ENCODE assay signal across 14 cellular contexts in the genomic region with DNA sequence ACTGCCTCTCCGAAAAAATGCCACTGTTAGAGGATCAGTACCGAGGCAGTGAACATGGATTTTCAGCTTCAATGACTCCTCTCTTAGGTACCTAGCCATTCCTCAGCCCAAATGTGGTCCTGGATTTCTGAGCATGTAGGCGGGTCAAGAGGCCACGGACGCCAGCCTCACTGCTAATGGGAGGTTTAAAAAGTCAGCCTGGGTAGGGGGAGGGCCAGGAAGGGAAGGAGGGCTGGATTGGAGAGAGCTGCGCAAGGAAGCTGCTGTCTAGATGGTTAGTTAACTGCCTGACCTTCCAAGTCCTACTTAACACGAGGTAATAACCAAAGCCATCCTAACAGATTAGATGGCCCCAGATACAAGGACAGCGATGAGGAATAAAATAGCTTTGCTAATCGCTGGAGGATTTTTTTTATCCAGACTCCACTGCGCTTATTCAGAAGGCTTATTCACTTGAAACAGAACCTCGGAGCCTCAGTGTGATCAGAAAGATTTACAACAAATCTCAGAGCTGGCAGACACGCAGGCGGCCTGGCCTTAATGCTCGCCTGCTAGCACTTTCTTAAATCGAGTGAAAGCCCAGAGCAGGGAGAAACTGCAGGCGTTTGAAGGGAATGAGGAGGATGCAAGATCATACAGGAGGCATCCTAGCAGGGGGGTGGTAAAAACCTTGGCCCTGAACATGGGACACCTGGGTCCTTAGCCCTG. TPM values are rescaled to one million over a fixed set of nuclear protein-coding genes. Genes with fewer than 3 reads are reported as not detected.
DNase-seq lines count a peak whose midpoint lies in the region; ATAC-seq and TF ChIP-seq lines count a peak whose summit lies in the region.
"Had no signal": no experiment of that assay in that cellular context is flagged by ENCODE, and none has a peak within 500 bp of the region (broad histone marks: within the 10 kb centered on the region; RNA-seq: fewer than 3 reads in every experiment).

No MANE protein-coding gene starts in this region.

- H3K27me3 ChIP-seq in muscle layer of colon (ENCODE audit: control insufficient read depth in 1 of 2, insufficient read depth in 2 of 2, low read length in 2 of 2) (no peaks in the 10 kb centered on the region), subcutaneous abdominal adipose tissue (ENCODE audit: control insufficient read depth in 5 of 5, insufficient read depth in 4 of 5, low read length in 5 of 5) (no peaks in the 10 kb centered on the region)
- H3K27me3 ChIP-seq: pancreas had no signal

- H3K4me3 ChIP-seq in muscle layer of colon (ENCODE audit: low read depth in 1 of 2, low read length in 2 of 2) (no peak overlapping the region), subcutaneous abdominal adipose tissue (ENCODE audit: low read depth in 1 of 5, low read length in 5 of 5) (no peak overlapping the region)
- H3K4me3 ChIP-seq: pancreas, thoracic aorta had no signal

- peaks cover 40% of the 10 kb centered on the region for H3K36me3 Mint-ChIP-seq in WTC11

- DNase-seq in ELF-1 (ENCODE audit: low read depth, low spot score): peak; percentile 36
- no peak for DNase-seq in WTC11 (ENCODE audit: low spot score)
- DNase-seq in inferior parietal cortex (ENCODE audit: extremely low spot score): no peak
- no peak for DNase-seq in DMS79 treated with DMSO at 0.1 percent for 48 hours (lab: John Stamatoyannopoulos, UW)
- DNase-seq in GM20000 (ENCODE audit: low spot score): no peak
- DNase-seq: activated naive CD4-positive, alpha-beta T cell treated with anti-CD3 and anti-CD28 coated beads, Interleukin-2, amount 50 U/mL, for 16 hours; activated T-cell treated with anti-CD3 and anti-CD28 coated beads for 4 hours; GOT3; NCI-H446 treated with DMSO at 0.1 percent for 48 hours had no signal

- TF ChIP-seq CTCF in WTC11 (IDR thresholded peaks at IDR 0.05): no peak
- TF ChIP-seq CTCF in GM20000 (IDR thresholded peaks at IDR 0.05; ENCODE audit: extremely low read depth, missing control alignments): no peak

- no peaks in the 10 kb centered on the region for H3K27me3 Mint-ChIP-seq in WTC11 (ENCODE audit: low read depth)

- POLR2A ChIA-PET in WTC11 (lab: Charles Lee): interaction anchor here (3.4 kb wide), 1 partner anchor 35 kb away, joined by 9 read pairs; no protein-coding TSS in a partner anchor

- H3K27ac ChIP-seq in muscle layer of colon (ENCODE audit: low read depth, low read length) (peak overlapping the region; percentile 88), subcutaneous abdominal adipose tissue (ENCODE audit: low read depth, low read length) (peak overlapping the region; percentile 54)
- H3K27ac ChIP-seq: thoracic aorta had no signal

- CTCF ChIA-PET in WTC11 (lab: Charles Lee): interaction anchor here (0.8 to 0.9 kb wide), 2 partner anchors 9 to 33 kb away, joined by 3 read pairs; no protein-coding TSS in a partner anchor

- H3K4me1 ChIP-seq in muscle layer of colon (ENCODE audit: insufficient read depth, low read length) (peaks cover 56% of the 10 kb centered on the region), subcutaneous abdominal adipose tissue (ENCODE audit: control insufficient read depth in 5 of 5, insufficient read depth in 5 of 5, low read length in 5 of 5) (peaks cover 0 to 71% (median 55%) of the 10 kb centered on the region in 5 donors)

- H3K4me1 Mint-ChIP-seq in WTC11: peaks cover 11% of the 10 kb centered on the region

- 0 out of 2 replicates have a peak overlapping the region, but pooled peaks have one; percentile 57 for H3K27ac Mint-ChIP-seq in WTC11

- H3K9ac ChIP-seq in muscle layer of colon (ENCODE audit: low read length): peak overlapping the region; percentile 55
- peak overlapping the region in 2 of 5 donors; percentile 15 to 39 for H3K9ac ChIP-seq in subcutaneous abdominal adipose tissue (ENCODE audit: low read length in 5 of 5)

- H3K36me3 ChIP-seq in muscle layer of colon (ENCODE audit: insufficient read depth, low read length) (peaks cover 63% of the 10 kb centered on the region), subcutaneous abdominal adipose tissue (ENCODE audit: control insufficient read depth in 5 of 5, insufficient read depth in 5 of 5, low read length in 5 of 5) (peaks cover 2 to 89% (median 71%) of the 10 kb centered on the region in 5 donors)

- ATAC-seq in WTC11 (no peak), HG02884 (IDR thresholded peaks at IDR 0.05; ENCODE audit: unreplicated experiment) (no peak)

- no peaks in the 10 kb centered on the region for H3K9me3 Mint-ChIP-seq in WTC11

- no peak overlapping the region for H3K4me3 Mint-ChIP-seq in WTC11

- no peaks in the 10 kb centered on the region for H3K9me3 ChIP-seq in muscle layer of colon (ENCODE audit: low read length)
- H3K9me3 ChIP-seq in subcutaneous abdominal adipose tissue (ENCODE audit: control insufficient read depth in 5 of 5, low read length in 5 of 5): no peaks in the 10 kb centered on the region
- H3K9me3 ChIP-seq: pancreas, thoracic aorta had no signal

TF ChIP-seq in WTC11, 78 proteins besides CTCF, POLR2A, EP300 and RAD21 (continues in another document):
- no peak for TF ChIP-seq KAT7 (CRISPR knock-in tag; IDR thresholded peaks at IDR 0.05; ENCODE audit: borderline replicate concordance)
- TF ChIP-seq, protein P1, sequence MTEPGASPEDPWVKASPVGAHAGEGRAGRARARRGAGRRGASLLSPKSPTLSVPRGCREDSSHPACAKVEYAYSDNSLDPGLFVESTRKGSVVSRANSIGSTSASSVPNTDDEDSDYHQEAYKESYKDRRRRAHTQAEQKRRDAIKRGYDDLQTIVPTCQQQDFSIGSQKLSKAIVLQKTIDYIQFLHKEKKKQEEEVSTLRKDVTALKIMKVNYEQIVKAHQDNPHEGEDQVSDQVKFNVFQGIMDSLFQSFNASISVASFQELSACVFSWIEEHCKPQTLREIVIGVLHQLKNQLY (CRISPR knock-in tag; IDR thresholded peaks at IDR 0.05): no peak
- no peak for TF ChIP-seq MXD4 (CRISPR knock-in tag; IDR thresholded peaks at IDR 0.05; ENCODE audit: borderline replicate concordance)
- TF ChIP-seq FOXK1 (CRISPR knock-in tag; IDR thresholded peaks at IDR 0.05): no peak
- TF ChIP-seq, protein P2, sequence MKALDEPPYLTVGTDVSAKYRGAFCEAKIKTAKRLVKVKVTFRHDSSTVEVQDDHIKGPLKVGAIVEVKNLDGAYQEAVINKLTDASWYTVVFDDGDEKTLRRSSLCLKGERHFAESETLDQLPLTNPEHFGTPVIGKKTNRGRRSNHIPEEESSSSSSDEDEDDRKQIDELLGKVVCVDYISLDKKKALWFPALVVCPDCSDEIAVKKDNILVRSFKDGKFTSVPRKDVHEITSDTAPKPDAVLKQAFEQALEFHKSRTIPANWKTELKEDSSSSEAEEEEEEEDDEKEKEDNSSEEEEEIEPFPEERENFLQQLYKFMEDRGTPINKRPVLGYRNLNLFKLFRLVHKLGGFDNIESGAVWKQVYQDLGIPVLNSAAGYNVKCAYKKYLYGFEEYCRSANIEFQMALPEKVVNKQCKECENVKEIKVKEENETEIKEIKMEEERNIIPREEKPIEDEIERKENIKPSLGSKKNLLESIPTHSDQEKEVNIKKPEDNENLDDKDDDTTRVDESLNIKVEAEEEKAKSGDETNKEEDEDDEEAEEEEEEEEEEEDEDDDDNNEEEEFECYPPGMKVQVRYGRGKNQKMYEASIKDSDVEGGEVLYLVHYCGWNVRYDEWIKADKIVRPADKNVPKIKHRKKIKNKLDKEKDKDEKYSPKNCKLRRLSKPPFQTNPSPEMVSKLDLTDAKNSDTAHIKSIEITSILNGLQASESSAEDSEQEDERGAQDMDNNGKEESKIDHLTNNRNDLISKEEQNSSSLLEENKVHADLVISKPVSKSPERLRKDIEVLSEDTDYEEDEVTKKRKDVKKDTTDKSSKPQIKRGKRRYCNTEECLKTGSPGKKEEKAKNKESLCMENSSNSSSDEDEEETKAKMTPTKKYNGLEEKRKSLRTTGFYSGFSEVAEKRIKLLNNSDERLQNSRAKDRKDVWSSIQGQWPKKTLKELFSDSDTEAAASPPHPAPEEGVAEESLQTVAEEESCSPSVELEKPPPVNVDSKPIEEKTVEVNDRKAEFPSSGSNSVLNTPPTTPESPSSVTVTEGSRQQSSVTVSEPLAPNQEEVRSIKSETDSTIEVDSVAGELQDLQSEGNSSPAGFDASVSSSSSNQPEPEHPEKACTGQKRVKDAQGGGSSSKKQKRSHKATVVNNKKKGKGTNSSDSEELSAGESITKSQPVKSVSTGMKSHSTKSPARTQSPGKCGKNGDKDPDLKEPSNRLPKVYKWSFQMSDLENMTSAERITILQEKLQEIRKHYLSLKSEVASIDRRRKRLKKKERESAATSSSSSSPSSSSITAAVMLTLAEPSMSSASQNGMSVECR (CRISPR knock-in tag; IDR thresholded peaks at IDR 0.05; ENCODE audit: borderline replicate concordance): no peak
- TF ChIP-seq ZNF396 (CRISPR knock-in tag; IDR thresholded peaks at IDR 0.05; ENCODE audit: borderline replicate concordance): no peak
- TF ChIP-seq IRF2 (CRISPR knock-in tag; IDR thresholded peaks at IDR 0.05; ENCODE audit: borderline replicate concordance, low read depth): no peak
- TF ChIP-seq ETV6 (CRISPR knock-in tag; IDR thresholded peaks at IDR 0.05): no peak
- TF ChIP-seq, protein P3, sequence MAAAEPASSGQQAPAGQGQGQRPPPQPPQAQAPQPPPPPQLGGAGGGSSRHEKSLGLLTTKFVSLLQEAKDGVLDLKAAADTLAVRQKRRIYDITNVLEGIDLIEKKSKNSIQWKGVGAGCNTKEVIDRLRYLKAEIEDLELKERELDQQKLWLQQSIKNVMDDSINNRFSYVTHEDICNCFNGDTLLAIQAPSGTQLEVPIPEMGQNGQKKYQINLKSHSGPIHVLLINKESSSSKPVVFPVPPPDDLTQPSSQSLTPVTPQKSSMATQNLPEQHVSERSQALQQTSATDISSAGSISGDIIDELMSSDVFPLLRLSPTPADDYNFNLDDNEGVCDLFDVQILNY (CRISPR knock-in tag; IDR thresholded peaks at IDR 0.05): no peak
- TF ChIP-seq RORB (CRISPR knock-in tag; IDR thresholded peaks at IDR 0.05): no peak
- TF ChIP-seq ZNF423 (CRISPR knock-in tag; IDR thresholded peaks at IDR 0.05): no peak

RNA-seq across cellular contexts. Expression of a gene that starts 34.3 kb away (rescaled TPM):
- 66.8 to 78.7 TPM (median 68.0 TPM) in 3 replicates for total RNA-seq in WTC11 (2021)
